In the genomic region with DNA sequence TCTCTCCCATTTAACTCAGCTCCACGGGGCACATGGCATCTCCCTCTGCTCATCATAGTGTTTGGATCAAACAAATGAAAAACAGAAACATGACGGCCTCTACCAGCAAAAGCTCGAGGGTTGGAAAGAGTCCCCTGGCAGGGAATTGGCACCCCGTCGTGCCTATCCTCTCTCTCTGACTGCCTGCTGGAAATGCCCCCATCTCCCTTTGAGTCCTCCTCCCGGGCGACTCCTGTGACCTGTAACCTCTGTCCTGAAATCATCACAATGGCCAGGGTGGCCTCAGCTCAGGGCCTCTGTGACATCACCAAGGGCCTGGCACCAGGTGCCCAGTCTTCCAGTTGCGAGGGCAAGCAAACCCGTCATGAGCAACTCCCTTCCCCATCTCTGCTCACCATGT, we compare ENCODE assay signal across 4 cellular contexts. TPM values are rescaled to one million over a fixed set of nuclear protein-coding genes. Genes with fewer than 3 reads are reported as not detected.
"Had no signal": no experiment of that assay in that cellular context is flagged by ENCODE, and none has a peak within 500 bp of the region (broad histone marks: within the 10 kb centered on the region; RNA-seq: fewer than 3 reads in every experiment).

A gene with protein sequence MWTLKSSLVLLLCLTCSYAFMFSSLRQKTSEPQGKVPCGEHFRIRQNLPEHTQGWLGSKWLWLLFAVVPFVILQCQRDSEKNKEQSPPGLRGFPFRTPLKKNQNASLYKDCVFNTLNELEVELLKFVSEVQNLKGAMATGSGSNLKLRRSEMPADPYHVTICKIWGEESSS (plus strand): TSS at position 301 of the 400 bp plus-strand sequence. CDS start 96 bp downstream, at position 397.

RNA-seq across cellular contexts. Expression of the gene that starts here (rescaled TPM):
- total RNA-seq: HT-29, HT1080, IMR-90, K562 had no signal
